ENCODE assay signal across 19 cellular contexts in the genomic region with DNA sequence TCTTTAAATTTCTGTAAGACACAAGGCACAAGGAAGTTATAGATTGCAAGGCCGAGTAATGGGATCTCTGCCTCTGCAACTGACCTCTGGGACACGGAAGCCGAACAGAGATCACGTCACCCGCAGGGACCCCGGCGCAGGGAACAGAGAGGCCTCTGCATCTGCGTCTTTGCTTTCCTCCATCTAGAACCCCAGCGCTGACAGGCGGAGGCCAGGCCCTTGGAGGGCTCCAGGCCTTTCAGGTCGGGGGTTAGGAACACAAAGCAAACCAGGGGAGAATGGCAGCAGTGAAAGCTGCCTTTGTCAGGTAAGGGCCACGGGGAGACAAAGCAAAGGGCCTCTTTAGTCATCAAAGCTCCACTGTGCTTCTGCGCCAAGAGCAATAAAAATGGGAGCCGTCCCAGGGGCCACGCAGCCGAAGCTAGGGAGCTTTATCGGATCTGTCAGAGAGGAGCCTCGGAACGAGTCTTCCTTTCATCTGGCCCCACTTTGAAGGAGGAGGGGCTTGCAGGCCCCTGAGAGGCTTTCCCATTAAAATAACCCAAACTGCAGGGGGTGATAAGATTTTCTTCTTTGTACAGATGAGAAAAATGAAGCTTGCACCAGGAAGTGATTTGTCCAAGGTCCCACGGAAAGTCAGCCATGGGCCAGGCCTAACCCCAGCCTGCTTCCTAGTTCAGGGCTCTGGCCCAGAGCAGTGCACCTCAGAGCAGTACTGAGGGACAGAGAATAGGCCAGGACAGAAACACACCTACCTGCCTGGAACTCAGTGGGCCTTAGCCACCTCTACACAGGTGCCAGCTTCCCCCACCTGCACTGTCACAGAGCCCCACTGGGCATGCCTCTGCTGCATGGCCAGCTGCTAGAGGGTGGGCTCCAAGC.
"Had no signal": no experiment of that assay in that cellular context is flagged by ENCODE, and none has a peak within 500 bp of the region (broad histone marks: within the 10 kb centered on the region; RNA-seq: fewer than 3 reads in every experiment).

No MANE protein-coding gene starts in this region.

- H3K9me3 Mint-ChIP-seq: activated T-helper 1 cell treated with anti-CD3 and anti-CD28 coated beads, Interleukin-12 subunit alpha, Interleukin-12 subunit beta, Interleukin-2, Interleukin-4 antibody, amounts not matched to agents 30 ng/mL and 10 ng/mL and 1 ng/mL, durations not matched to agents 14 hours and 24 hours and 36 hours; dendritic cell treated with granulocyte-macrophage colony-stimulating factor and Interleukin-4, amounts not matched to agents 40 ng/mL and 50 ng/mL, for 4 days; effector memory CD8-positive, alpha-beta T cell; natural killer cell treated with Interleukin-12 subunit alpha and Interleukin-12 subunit beta and Interleukin-15 and Interleukin-18, amount 100 ng/mL, for 72 hours had no signal

- H3K4me3 Mint-ChIP-seq: activated T-helper 1 cell treated with anti-CD3 and anti-CD28 coated beads, Interleukin-12 subunit alpha, Interleukin-12 subunit beta, Interleukin-2, Interleukin-4 antibody, amounts not matched to agents 30 ng/mL and 10 ng/mL and 1 ng/mL, durations not matched to agents 14 hours and 24 hours and 36 hours; dendritic cell treated with granulocyte-macrophage colony-stimulating factor and Interleukin-4, amounts not matched to agents 40 ng/mL and 50 ng/mL, for 4 days; effector memory CD8-positive, alpha-beta T cell; natural killer cell treated with Interleukin-12 subunit alpha and Interleukin-12 subunit beta and Interleukin-15 and Interleukin-18, amount 100 ng/mL, for 72 hours had no signal

- H3K4me1 ChIP-seq: breast epithelium, gastrocnemius medialis, heart left ventricle, left ventricle myocardium inferior, psoas muscle, sigmoid colon, thyroid gland, vagina had no signal

- H3K9me3 ChIP-seq: breast epithelium, gastrocnemius medialis, heart left ventricle, left ventricle myocardium inferior, psoas muscle, sigmoid colon, thyroid gland, vagina had no signal

- DNase-seq: activated CD4-positive, alpha-beta T cell treated with anti-CD3 and anti-CD28 coated beads, Interleukin-2, amount 50 U/mL, for 1 hour; activated CD4-positive, CD25-positive, alpha-beta regulatory T cell; anterior cingulate cortex; cerebellar nuclear complex; effector memory CD8-positive, alpha-beta T cell; gastrocnemius medialis; heart left ventricle; kidney; left ventricle myocardium inferior; psoas muscle; sigmoid colon; stimulated activated CD4-positive, alpha-beta T cell treated with anti-CD3 and anti-CD28 coated beads, Interleukin-2, amount 100 ng/mL, for 24 hours; T-helper 2 cell; thyroid gland had no signal

- H3K27me3 ChIP-seq: breast epithelium, gastrocnemius medialis, heart left ventricle, sigmoid colon, thyroid gland, vagina had no signal

- H3K27me3 Mint-ChIP-seq: dendritic cell treated with granulocyte-macrophage colony-stimulating factor and Interleukin-4, amounts not matched to agents 40 ng/mL and 50 ng/mL, for 4 days; natural killer cell treated with Interleukin-12 subunit alpha and Interleukin-12 subunit beta and Interleukin-15 and Interleukin-18, amount 100 ng/mL, for 72 hours had no signal

- ATAC-seq: effector memory CD8-positive, alpha-beta T cell; gastrocnemius medialis; psoas muscle had no signal

- H3K36me3 ChIP-seq: breast epithelium, gastrocnemius medialis, thyroid gland, vagina had no signal

- H3K4me3 ChIP-seq: breast epithelium, gastrocnemius medialis, heart left ventricle, left ventricle myocardium inferior, psoas muscle, sigmoid colon, thyroid gland, vagina had no signal

- H3K27ac Mint-ChIP-seq: activated T-helper 1 cell treated with anti-CD3 and anti-CD28 coated beads, Interleukin-12 subunit alpha, Interleukin-12 subunit beta, Interleukin-2, Interleukin-4 antibody, amounts not matched to agents 30 ng/mL and 10 ng/mL and 1 ng/mL, durations not matched to agents 14 hours and 24 hours and 36 hours; dendritic cell treated with granulocyte-macrophage colony-stimulating factor and Interleukin-4, amounts not matched to agents 40 ng/mL and 50 ng/mL, for 4 days; effector memory CD8-positive, alpha-beta T cell; natural killer cell treated with Interleukin-12 subunit alpha and Interleukin-12 subunit beta and Interleukin-15 and Interleukin-18, amount 100 ng/mL, for 72 hours had no signal

- H3K27ac ChIP-seq: breast epithelium, gastrocnemius medialis, heart left ventricle, left ventricle myocardium inferior, psoas muscle, sigmoid colon, thyroid gland, vagina had no signal

- H3K36me3 Mint-ChIP-seq: natural killer cell treated with Interleukin-12 subunit alpha and Interleukin-12 subunit beta and Interleukin-15 and Interleukin-18, amount 100 ng/mL, for 72 hours had no signal
